In the genomic region with DNA sequence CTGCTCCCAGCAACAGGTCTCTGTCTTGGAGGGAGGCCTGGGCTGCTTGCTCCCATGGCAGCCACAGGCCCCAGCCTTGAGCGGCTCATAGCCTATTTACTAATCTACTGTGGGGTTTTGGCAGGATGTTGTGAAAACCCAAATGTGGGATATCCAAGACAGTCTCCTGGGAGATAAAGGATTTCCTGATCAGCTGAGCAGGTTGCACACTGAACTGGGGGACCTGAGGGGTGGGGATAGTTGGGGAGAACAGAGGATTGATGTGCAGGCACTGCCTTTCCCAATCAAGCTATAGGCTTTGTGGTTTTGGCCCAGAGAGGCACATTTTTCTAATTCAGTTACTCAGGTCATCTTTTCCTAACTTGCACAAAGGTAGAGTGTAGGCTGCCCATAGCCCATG, we compare ENCODE assay signal across 22 cellular contexts.
"Had no signal": no experiment of that assay in that cellular context is flagged by ENCODE, and none has a peak within 500 bp of the region (broad histone marks: within the 10 kb centered on the region; RNA-seq: fewer than 3 reads in every experiment).

No MANE protein-coding gene starts in this region.

- H3K27me3 ChIP-seq: MG63, SJSA1 had no signal

- H3K27ac ChIP-seq: SJSA1, SK-N-MC had no signal

- DNase-seq: IMR-90, Karpas-422, KG1, MG63, NCI-H1092 treated with DMSO at 0.1 percent for 48 hours, NCI-H1436, NCI-H187, NCI-H2029, NCI-H2081 treated with DMSO at 0.1 percent for 48 hours, NCI-H2171, NCI-H226, NCI-H446, NCI-H510A, NCI-H524 treated with DMSO at 0.1 percent for 48 hours, NCI-H69, NCI-H774, Right ventricle myocardium superior, RPMI8226, SIG-M5 had no signal

- H3K36me3 ChIP-seq: MG63, SJSA1 had no signal

- H3K4me3 ChIP-seq: MG63, SJSA1, SK-N-MC had no signal

- H3K4me1 ChIP-seq: SJSA1 had no signal

- H3K9me3 ChIP-seq: MG63, SJSA1 had no signal

- ATAC-seq: HepG2 had no signal
